In the genomic region with DNA sequence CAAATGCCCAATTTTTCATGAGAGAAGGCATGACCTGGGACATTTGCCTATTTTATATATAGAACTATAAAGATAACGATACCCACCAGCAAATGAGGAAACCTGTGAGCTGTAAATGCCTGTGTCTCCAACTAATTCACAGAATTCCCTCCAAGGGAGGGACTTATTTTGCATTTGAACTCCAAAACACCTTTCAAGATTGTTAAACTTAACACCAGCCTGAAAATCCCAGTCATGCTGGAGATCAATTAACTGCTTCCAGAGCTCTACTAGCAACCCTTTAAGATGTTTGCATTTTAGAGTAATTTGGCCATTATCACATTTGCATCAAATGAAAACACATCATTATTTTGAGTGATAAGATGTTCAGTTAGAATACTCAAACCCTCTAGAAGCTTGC, we compare ENCODE assay signal across 1 cellular context.
TF ChIP-seq lines count a peak whose summit lies in the region.

No MANE protein-coding gene starts in this region.

TF ChIP-seq in WTC11, 78 proteins besides CTCF, POLR2A, EP300 and RAD21 (continued from another document):
- TF ChIP-seq, protein P1, sequence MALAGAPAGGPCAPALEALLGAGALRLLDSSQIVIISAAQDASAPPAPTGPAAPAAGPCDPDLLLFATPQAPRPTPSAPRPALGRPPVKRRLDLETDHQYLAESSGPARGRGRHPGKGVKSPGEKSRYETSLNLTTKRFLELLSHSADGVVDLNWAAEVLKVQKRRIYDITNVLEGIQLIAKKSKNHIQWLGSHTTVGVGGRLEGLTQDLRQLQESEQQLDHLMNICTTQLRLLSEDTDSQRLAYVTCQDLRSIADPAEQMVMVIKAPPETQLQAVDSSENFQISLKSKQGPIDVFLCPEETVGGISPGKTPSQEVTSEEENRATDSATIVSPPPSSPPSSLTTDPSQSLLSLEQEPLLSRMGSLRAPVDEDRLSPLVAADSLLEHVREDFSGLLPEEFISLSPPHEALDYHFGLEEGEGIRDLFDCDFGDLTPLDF (CRISPR knock-in tag; IDR thresholded peaks at IDR 0.05): no peak
- TF ChIP-seq HMGA2 (CRISPR knock-in tag; IDR thresholded peaks at IDR 0.05) (no peak), SMAD4 (CRISPR knock-in tag; IDR thresholded peaks at IDR 0.05) (no peak), RORB (CRISPR knock-in tag; IDR thresholded peaks at IDR 0.05) (no peak), FOXK1 (CRISPR knock-in tag; IDR thresholded peaks at IDR 0.05) (no peak)
- TF ChIP-seq, protein P2, sequence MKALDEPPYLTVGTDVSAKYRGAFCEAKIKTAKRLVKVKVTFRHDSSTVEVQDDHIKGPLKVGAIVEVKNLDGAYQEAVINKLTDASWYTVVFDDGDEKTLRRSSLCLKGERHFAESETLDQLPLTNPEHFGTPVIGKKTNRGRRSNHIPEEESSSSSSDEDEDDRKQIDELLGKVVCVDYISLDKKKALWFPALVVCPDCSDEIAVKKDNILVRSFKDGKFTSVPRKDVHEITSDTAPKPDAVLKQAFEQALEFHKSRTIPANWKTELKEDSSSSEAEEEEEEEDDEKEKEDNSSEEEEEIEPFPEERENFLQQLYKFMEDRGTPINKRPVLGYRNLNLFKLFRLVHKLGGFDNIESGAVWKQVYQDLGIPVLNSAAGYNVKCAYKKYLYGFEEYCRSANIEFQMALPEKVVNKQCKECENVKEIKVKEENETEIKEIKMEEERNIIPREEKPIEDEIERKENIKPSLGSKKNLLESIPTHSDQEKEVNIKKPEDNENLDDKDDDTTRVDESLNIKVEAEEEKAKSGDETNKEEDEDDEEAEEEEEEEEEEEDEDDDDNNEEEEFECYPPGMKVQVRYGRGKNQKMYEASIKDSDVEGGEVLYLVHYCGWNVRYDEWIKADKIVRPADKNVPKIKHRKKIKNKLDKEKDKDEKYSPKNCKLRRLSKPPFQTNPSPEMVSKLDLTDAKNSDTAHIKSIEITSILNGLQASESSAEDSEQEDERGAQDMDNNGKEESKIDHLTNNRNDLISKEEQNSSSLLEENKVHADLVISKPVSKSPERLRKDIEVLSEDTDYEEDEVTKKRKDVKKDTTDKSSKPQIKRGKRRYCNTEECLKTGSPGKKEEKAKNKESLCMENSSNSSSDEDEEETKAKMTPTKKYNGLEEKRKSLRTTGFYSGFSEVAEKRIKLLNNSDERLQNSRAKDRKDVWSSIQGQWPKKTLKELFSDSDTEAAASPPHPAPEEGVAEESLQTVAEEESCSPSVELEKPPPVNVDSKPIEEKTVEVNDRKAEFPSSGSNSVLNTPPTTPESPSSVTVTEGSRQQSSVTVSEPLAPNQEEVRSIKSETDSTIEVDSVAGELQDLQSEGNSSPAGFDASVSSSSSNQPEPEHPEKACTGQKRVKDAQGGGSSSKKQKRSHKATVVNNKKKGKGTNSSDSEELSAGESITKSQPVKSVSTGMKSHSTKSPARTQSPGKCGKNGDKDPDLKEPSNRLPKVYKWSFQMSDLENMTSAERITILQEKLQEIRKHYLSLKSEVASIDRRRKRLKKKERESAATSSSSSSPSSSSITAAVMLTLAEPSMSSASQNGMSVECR (CRISPR knock-in tag; IDR thresholded peaks at IDR 0.05; ENCODE audit: borderline replicate concordance): no peak
